35 cellular contexts compared by ENCODE assay signal in the genomic region with DNA sequence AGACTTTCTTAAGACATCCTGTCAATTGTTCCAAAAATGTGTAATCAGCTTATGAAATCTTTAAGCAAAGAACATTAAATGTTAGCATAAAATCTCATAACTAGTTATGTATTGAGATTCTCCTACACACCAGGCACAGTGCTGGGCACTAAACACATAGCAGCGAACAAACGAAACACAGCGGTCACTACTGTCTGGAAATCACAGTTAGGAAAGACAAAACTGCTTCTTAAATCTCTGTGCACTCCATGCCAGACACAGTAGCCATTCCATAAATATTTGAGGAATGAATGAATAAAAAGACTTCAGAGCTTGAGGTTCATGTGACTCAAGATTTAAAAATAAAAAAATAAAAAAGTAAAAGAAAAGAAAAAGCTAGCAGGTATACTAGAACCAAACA. TPM values are rescaled to one million over a fixed set of nuclear protein-coding genes. Genes with fewer than 3 reads are reported as not detected.
"Had no signal": no experiment of that assay in that cellular context is flagged by ENCODE, and none has a peak within 500 bp of the region (broad histone marks: within the 10 kb centered on the region; RNA-seq: fewer than 3 reads in every experiment).

No MANE protein-coding gene starts in this region.

- ATAC-seq: activated CD8-positive, alpha-beta memory T cell treated with anti-CD3 and anti-CD28 coated beads, Interleukin-2, amount 10 ng/mL, durations not matched to agents 7 days and 5 days; activated naive CD4-positive, alpha-beta T cell treated with anti-CD3 and anti-CD28 coated beads, Interleukin-2, amount 50 U/mL, for 72 hours; activated naive CD8-positive, alpha-beta T cell treated with anti-CD3 and anti-CD28 coated beads, Interleukin-2, amount 50 U/mL, for 24 hours; Panc1; Right ventricle myocardium inferior; T-cell had no signal

- H3K36me3 ChIP-seq: brain microvascular endothelial cell, cardiac muscle cell had no signal

- H3K27me3 ChIP-seq: brain microvascular endothelial cell, cardiac muscle cell had no signal

- H3K4me3 ChIP-seq: cardiac muscle cell, SK-N-MC had no signal

- H3K9ac ChIP-seq: KMS-11 had no signal

- DNase-seq: activated B cell treated with CpG ODN at 0.5 μM for 24 hours; activated CD4-positive, alpha-beta T cell treated with anti-CD3 and anti-CD28 coated beads for 1 hour; activated CD4-positive, alpha-beta T cell treated with anti-CD3 and anti-CD28 coated beads, Interleukin-2, amount 10 ng/mL, durations not matched to agents 24 days and 14 days; activated CD4-positive, alpha-beta T cell treated with anti-CD3 and anti-CD28 coated beads, Interleukin-2, amount 50 U/mL, for 48 hours; activated CD8-positive, alpha-beta memory T cell treated with anti-CD3 and anti-CD28 coated beads, Interleukin-2, amount 10 ng/mL, durations not matched to agents 7 days and 5 days; activated effector memory CD4-positive, alpha-beta T cell treated with Interleukin-2 at 50 U/mL for 16 hours; activated naive CD4-positive, alpha-beta T cell; activated naive CD8-positive, alpha-beta T cell treated with anti-CD3 and anti-CD28 coated beads, Interleukin-2, amount 50 U/mL, for 24 hours; activated T-cell treated with anti-CD3 and anti-CD28 coated beads, Interleukin-2, amount 50 U/mL, for 24 hours; amygdala; brain microvascular endothelial cell; MV-4-11; NCI-H1092 treated with DMSO at 0.1 percent for 48 hours; NCI-H1417 treated with DMSO at 0.1 percent for 48 hours; NCI-H1694; NCI-H2029; NCI-H2107; NCI-H2171 treated with DMSO at 0.1 percent for 48 hours; NCI-H226; NCI-H510A; NCI-H69; NK-92 treated with Interleukin-12 subunit alpha and Interleukin-12 subunit beta, amount 100 ng/mL, for 24 hours; OCI-M1; RPMI8226; T-cell; T-helper 2 cell; T1000 had no signal

- H3K27ac ChIP-seq: brain microvascular endothelial cell, cardiac muscle cell, KMS-11, SK-N-MC had no signal

RNA-seq across cellular contexts. Expression of a gene that starts 20.1 kb away (rescaled TPM):
- total RNA-seq: activated B cell treated with CpG ODN at 0.5 μM for 24 hours; activated CD4-positive, alpha-beta T cell treated with anti-CD3 and anti-CD28 coated beads, Interleukin-2, amount 10 ng/mL, durations not matched to agents 24 days and 14 days; activated CD8-positive, alpha-beta memory T cell treated with anti-CD3 and anti-CD28 coated beads, Interleukin-2, amount 10 ng/mL, durations not matched to agents 7 days and 5 days; activated naive CD4-positive, alpha-beta T cell treated with anti-CD3 and anti-CD28 coated beads, Interleukin-2, amount 50 U/mL, for 72 hours; activated T-helper 1 cell treated with anti-CD3 and anti-CD28 coated beads, Interleukin-12 subunit alpha, Interleukin-12 subunit beta, Interleukin-2, Interleukin-4 antibody, amounts not matched to agents 30 ng/mL and 10 ng/mL and 1 ng/mL, durations not matched to agents 14 hours and 24 hours and 36 hours; MCF 10A; Right ventricle myocardium inferior had no signal
